Comparison of ENCODE assay signal across 8 cellular contexts in genomic region chr11:128802358-128802981, GRCh38.
DNase-seq lines count a peak whose midpoint lies in the region; ATAC-seq, FAIRE-seq and TF ChIP-seq lines count a peak whose summit lies in the region.

No MANE protein-coding gene starts in this region.

- H2AFZ ChIP-seq in SK-N-SH (ENCODE audit: low read depth), result no peak overlapping the region

- peak; percentile 91 for ATAC-seq in GM19351 (IDR thresholded peaks at IDR 0.05; ENCODE audit: unreplicated experiment)
- no peak for ATAC-seq in HG03342 (IDR thresholded peaks at IDR 0.05; ENCODE audit: unreplicated experiment)

- CTCF ChIA-PET in SK-N-SH (lab: Yijun Ruan, JAX), result interaction anchor here (0.6 to 3.1 kb wide), 26 partner anchors 8 to 645 kb away, joined by 3 to 21 read pairs (median 4); no protein-coding TSS in a partner anchor

- no peak for TF ChIP-seq EP300 in SK-N-SH (IDR thresholded peaks at IDR 0.05; ENCODE audit: borderline replicate concordance in 1 of 2, low read depth in 1 of 2, low read length in 1 of 2)

- TF ChIP-seq CTCF in AG10803 (conservative IDR thresholded peaks at IDR 0.05; ENCODE audit: low read length) (peak; percentile 48), SK-N-SH (IDR thresholded peaks at IDR 0.05) (peak; percentile 63)

- H3K36me3 ChIP-seq in SK-N-SH (replicated peaks in 1 of 2; ENCODE audit: control insufficient read depth in 1 of 2, insufficient read depth in 2 of 2, low read length in 1 of 2), result peaks cover 0 to 3% of the 10 kb centered on the region in 2 experiments

- H3K9me3 ChIP-seq in SK-N-SH, result no peaks in the 10 kb centered on the region

- H3K4me1 ChIP-seq in SK-N-SH (ENCODE audit: control insufficient read depth in 1 of 2, insufficient read depth in 2 of 2, low read depth in 1 of 2, low read length in 1 of 2), result peaks cover 5 to 14% of the 10 kb centered on the region in 2 experiments; a peak in 2 of 4 replicates

- no peak overlapping the region for H3K9ac ChIP-seq in SK-N-SH

- H3K4me2 ChIP-seq in SK-N-SH, result no peak overlapping the region

- no peaks in the 10 kb centered on the region for H4K20me1 ChIP-seq in SK-N-SH (ENCODE audit: insufficient read depth)

- H3K79me2 ChIP-seq in SK-N-SH (ENCODE audit: insufficient read depth), result no peaks in the 10 kb centered on the region

- POLR2A ChIA-PET in SK-N-SH (lab: Yijun Ruan, JAX), result no interaction called here

- H3K4me3 ChIP-seq in AG10803 (ENCODE audit: low read length) (no peak overlapping the region), SK-N-SH (ENCODE audit: low read depth in 2 of 2, low read length in 1 of 2) (peak overlapping the region in 1 of 2 experiments; percentile 40; a peak in 1 of 4 replicates)

- WGBS in SK-N-SH (ENCODE audit: low lambda C conversion rate), result 70% methylated on average over 3 of the region's 4 CpGs

- TF ChIP-seq RAD21 in SK-N-SH (IDR thresholded peaks at IDR 0.05; ENCODE audit: low read length), result peak; percentile 60

- no peaks in the 10 kb centered on the region for H3K27me3 ChIP-seq in SK-N-SH (ENCODE audit: insufficient read depth)

- H3F3A ChIP-seq in SK-N-SH (replicated peaks; ENCODE audit: insufficient read depth), result peaks cover 3% of the 10 kb centered on the region

- H3K27ac ChIP-seq in SK-N-SH (ENCODE audit: low read depth in 2 of 2, low read length in 1 of 2), result peak overlapping the region in 1 of 2 experiments; percentile 41; a peak in 1 of 4 replicates

- DNase-seq in AG10803 (ENCODE audit: low read depth) (no peak), SK-N-SH (peak; percentile 65), hepatic stellate cell (ENCODE audit: low spot score) (peak; percentile 65), GM19239 (ENCODE audit: insufficient read length, low spot score) (no peak), AML-193 (lab: John Stamatoyannopoulos, UW) (no peak)
- no peak for DNase-seq in stimulated activated CD4-positive, alpha-beta T cell treated with anti-CD3 and anti-CD28 coated beads, Interleukin-1b, Interleukin-23, amount 100 ng/mL, for 48 hours

- FAIRE-seq in GM19239 (lab: Jason Lieb, UNC), result no peak

- H3K9me2 ChIP-seq in SK-N-SH, result no peaks in the 10 kb centered on the region

TF ChIP-seq in SK-N-SH, 30 proteins besides CTCF, POLR2A, EP300 and RAD21:
- TF ChIP-seq, protein P1, sequence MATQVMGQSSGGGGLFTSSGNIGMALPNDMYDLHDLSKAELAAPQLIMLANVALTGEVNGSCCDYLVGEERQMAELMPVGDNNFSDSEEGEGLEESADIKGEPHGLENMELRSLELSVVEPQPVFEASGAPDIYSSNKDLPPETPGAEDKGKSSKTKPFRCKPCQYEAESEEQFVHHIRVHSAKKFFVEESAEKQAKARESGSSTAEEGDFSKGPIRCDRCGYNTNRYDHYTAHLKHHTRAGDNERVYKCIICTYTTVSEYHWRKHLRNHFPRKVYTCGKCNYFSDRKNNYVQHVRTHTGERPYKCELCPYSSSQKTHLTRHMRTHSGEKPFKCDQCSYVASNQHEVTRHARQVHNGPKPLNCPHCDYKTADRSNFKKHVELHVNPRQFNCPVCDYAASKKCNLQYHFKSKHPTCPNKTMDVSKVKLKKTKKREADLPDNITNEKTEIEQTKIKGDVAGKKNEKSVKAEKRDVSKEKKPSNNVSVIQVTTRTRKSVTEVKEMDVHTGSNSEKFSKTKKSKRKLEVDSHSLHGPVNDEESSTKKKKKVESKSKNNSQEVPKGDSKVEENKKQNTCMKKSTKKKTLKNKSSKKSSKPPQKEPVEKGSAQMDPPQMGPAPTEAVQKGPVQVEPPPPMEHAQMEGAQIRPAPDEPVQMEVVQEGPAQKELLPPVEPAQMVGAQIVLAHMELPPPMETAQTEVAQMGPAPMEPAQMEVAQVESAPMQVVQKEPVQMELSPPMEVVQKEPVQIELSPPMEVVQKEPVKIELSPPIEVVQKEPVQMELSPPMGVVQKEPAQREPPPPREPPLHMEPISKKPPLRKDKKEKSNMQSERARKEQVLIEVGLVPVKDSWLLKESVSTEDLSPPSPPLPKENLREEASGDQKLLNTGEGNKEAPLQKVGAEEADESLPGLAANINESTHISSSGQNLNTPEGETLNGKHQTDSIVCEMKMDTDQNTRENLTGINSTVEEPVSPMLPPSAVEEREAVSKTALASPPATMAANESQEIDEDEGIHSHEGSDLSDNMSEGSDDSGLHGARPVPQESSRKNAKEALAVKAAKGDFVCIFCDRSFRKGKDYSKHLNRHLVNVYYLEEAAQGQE (IDR thresholded peaks at IDR 0.05; ENCODE audit: low read depth, low read length), result no peak
- TF ChIP-seq GABPA (IDR thresholded peaks at IDR 0.05; ENCODE audit: low read depth) (no peak), YY1 (IDR thresholded peaks at IDR 0.05; ENCODE audit: low read depth) (no peak), TAF1 (IDR thresholded peaks at IDR 0.05; ENCODE audit: borderline replicate concordance, low read depth, low read length) (no peak), NRF1 (IDR thresholded peaks at IDR 0.05; ENCODE audit: low read depth, low read length) (no peak), MAX (IDR thresholded peaks at IDR 0.05; ENCODE audit: low read depth) (no peak), SMC3 (IDR thresholded peaks at IDR 0.05; ENCODE audit: low read depth, low read length) (peak; percentile 52; the same call in 1 of the 2 replicates), RCOR1 (IDR thresholded peaks at IDR 0.05; ENCODE audit: low read length) (peak; percentile 30; the same call in 1 of the 2 replicates), JUND (IDR thresholded peaks at IDR 0.05) (no peak), NFIC (IDR thresholded peaks at IDR 0.05; ENCODE audit: borderline replicate concordance) (no peak), EZH2phosphoT487 (IDR thresholded peaks at IDR 0.05; ENCODE audit: borderline replicate concordance, low read depth) (no peak), FOSL2 (IDR thresholded peaks at IDR 0.05; ENCODE audit: borderline replicate concordance, low read depth) (no peak), IRF3 (IDR thresholded peaks at IDR 0.05; ENCODE audit: low read depth, low read length) (no peak)
- TF ChIP-seq, protein P2, sequence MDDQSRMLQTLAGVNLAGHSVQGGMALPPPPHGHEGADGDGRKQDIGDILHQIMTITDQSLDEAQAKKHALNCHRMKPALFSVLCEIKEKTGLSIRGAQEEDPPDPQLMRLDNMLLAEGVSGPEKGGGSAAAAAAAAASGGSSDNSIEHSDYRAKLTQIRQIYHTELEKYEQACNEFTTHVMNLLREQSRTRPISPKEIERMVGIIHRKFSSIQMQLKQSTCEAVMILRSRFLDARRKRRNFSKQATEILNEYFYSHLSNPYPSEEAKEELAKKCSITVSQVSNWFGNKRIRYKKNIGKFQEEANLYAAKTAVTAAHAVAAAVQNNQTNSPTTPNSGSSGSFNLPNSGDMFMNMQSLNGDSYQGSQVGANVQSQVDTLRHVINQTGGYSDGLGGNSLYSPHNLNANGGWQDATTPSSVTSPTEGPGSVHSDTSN (IDR thresholded peaks at IDR 0.05), result no peak

Comparison
In these comparisons a context has a peak if more than half of its experiments do, and no peak if none do; other contexts are left out.
1. DNase-seq: peak in SK-N-SH (single experiment) and hepatic stellate cell (single experiment); none in AG10803 (single experiment), stimulated activated CD4-positive, alpha-beta T cell treated with anti-CD3 and anti-CD28 coated beads, Interleukin-1b, Interleukin-23, amount 100 ng/mL, for 48 hours (single experiment), GM19239 (single experiment) and AML-193 (0 of 2).